In genomic region chr12:11822071-11822818, GRCh38 we compare ENCODE assay signal across 8 cellular contexts.
DNase-seq lines count a peak whose midpoint lies in the region; ATAC-seq and TF ChIP-seq lines count a peak whose summit lies in the region.

No MANE protein-coding gene starts in this region.

- H3K27me3 ChIP-seq in tibial nerve = no peaks in the 10 kb centered on the region

- TF ChIP-seq POLR2A in tibial nerve (IDR thresholded peaks at IDR 0.05) = no peak

- DNase-seq in T-helper 9 cell (peak; percentile 42), dermis blood vessel endothelial cell (peak; percentile 83), retina (peak; percentile 78), tibial nerve (ENCODE audit: low spot score in 2 of 2) (no peak), 8988T (no peak), NOMO-1 treated with dmso at 0.1 percent for 144 hours (lab: John Stamatoyannopoulos, UW; ENCODE audit: unreplicated experiment) (no peak)

- no peak for TF ChIP-seq CTCF in tibial nerve (IDR thresholded peaks at IDR 0.05)

- H3K4me1 ChIP-seq in tibial nerve = peaks cover 0 to 21% (median 14%) of the 10 kb centered on the region in 4 donors

- H3K27ac ChIP-seq in tibial nerve = peak overlapping the region in 2 of 4 donors; percentile 13 to 38

- WGBS in tibial nerve, 2 donors = 49 to 52% methylated on average over 15 of the region's 15 CpGs

- H3K4me3 ChIP-seq in GM08714 (ENCODE audit: low read length) (peak overlapping the region; percentile 7; the same call in 1 of the 2 replicates), tibial nerve (no peak overlapping the region)

- TF ChIP-seq EP300 in tibial nerve (IDR thresholded peaks at IDR 0.05) = no peak

- ATAC-seq in HG02870 (IDR thresholded peaks at IDR 0.05; ENCODE audit: unreplicated experiment) = peak; percentile 46

- no peaks in the 10 kb centered on the region for H3K9me3 ChIP-seq in tibial nerve

- H3K36me3 ChIP-seq in tibial nerve = no peaks in the 10 kb centered on the region

Comparison
In these comparisons a context has a peak if more than half of its experiments do, and no peak if none do; other contexts are left out.
1. DNase-seq: peak in T-helper 9 cell (single experiment), dermis blood vessel endothelial cell (single experiment) and retina (single experiment); none in tibial nerve (0 of 2), 8988T (single experiment) and NOMO-1 treated with dmso at 0.1 percent for 144 hours (single experiment).